Comparison of ENCODE assay signal across 8 cellular contexts in the genomic region with DNA sequence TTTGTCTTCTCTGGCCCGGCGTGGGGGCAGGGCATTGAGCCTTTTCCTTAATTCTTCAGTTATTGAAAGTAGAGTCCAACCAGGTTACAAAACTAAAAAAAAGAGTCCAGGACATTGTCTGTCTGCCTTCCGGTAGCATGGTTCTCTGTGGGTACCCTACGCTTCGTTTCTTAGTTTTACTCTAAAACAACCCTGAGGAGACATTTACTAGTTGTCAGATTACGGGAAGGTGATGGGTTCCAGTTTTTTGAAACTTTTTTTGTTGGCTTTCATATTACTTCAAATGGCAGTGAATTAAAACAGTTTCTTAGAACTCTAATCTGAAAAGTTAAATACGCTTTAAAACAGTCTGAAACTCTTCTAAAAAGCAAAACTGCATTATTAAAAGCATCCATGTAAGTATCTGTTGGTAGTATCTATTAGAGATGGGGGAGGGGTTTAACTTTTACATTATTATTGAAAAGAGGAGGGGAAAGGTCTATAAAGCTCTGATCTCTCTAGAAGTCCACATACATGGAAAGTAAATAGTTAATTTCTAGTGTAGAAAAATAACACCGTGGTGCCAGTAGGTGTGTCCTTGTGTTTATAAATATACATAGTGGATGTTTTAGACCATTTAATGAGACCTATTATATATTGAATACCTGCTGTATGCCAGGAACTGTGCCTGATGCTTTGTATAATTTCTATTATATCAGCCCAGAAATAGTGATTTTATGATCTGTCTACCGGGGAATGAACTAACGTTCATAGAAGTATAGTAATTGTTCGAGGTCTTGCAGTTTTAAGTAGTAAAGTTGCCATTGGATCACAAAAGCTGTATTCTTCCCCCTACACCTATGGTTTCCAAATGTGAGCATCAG. TPM values are rescaled to one million over a fixed set of nuclear protein-coding genes. Genes with fewer than 3 reads are reported as not detected.
A peak's percentile ranks its signal among the peaks of the same experiment; 100 is the strongest.
DNase-seq lines count a peak whose midpoint lies in the region; ATAC-seq and TF ChIP-seq lines count a peak whose summit lies in the region.

No MANE protein-coding gene starts in this region.

- ATAC-seq in GM19328 (IDR thresholded peaks at IDR 0.05; ENCODE audit: unreplicated experiment) (no peak), HG02938 (IDR thresholded peaks at IDR 0.05; ENCODE audit: unreplicated experiment) (no peak)

- H3K4me1 ChIP-seq in OCI-LY3 (ENCODE audit: low read length) (peaks cover 30% of the 10 kb centered on the region), ectodermal cell (ENCODE audit: control insufficient read depth, insufficient read depth, low read length) (peaks cover 7% of the 10 kb centered on the region)

- peak overlapping the region; percentile 77 for H3K4me2 ChIP-seq in OCI-LY3 (ENCODE audit: low read length)

- H3K27me3 ChIP-seq in OCI-LY3 (ENCODE audit: low read depth, low read length), result no peaks in the 10 kb centered on the region
- H3K27me3 ChIP-seq in ectodermal cell (ENCODE audit: control insufficient read depth, insufficient read depth, low read length, poor library complexity, severe bottlenecking), result no peaks in the 10 kb centered on the region

- H3K9me3 ChIP-seq in OCI-LY3 (ENCODE audit: insufficient read depth, low read length) (no peaks in the 10 kb centered on the region), ectodermal cell (ENCODE audit: control insufficient read depth, low read length) (no peaks in the 10 kb centered on the region)

- peak overlapping the region; percentile 93 for H3K9ac ChIP-seq in OCI-LY3 (ENCODE audit: low read length)

- peak overlapping the region; percentile 37; the same call in 1 of the 2 replicates for H2AFZ ChIP-seq in OCI-LY3 (ENCODE audit: low read depth, low read length)

- peaks cover 9% of the 10 kb centered on the region for H3K36me3 ChIP-seq in OCI-LY3 (replicated peaks; ENCODE audit: low read depth, low read length)
- no peaks in the 10 kb centered on the region for H3K36me3 ChIP-seq in ectodermal cell (ENCODE audit: control insufficient read depth, insufficient read depth, low read length)

- peaks cover 61% of the 10 kb centered on the region for H3K79me2 ChIP-seq in OCI-LY3 (ENCODE audit: low read length)

- DNase-seq in NCI-H345 (lab: John Stamatoyannopoulos, UW) (peak; percentile 11), NCI-H345 treated with DMSO at 0.1 percent for 48 hours (lab: John Stamatoyannopoulos, UW; ENCODE audit: unreplicated experiment) (no peak), myocyte (ENCODE audit: low read depth) (peak; percentile 32), T-helper 9 cell (no peak)

- WGBS in ectodermal cell, 2 experiments, result 24 to 26% methylated on average over 9 to 10 of the region's 11 CpGs

- H3K27ac ChIP-seq in OCI-LY3 (ENCODE audit: low read length) (peak overlapping the region; percentile 85), ectodermal cell (ENCODE audit: insufficient read depth, low read depth, low read length, poor library complexity, severe bottlenecking) (peak overlapping the region; percentile 97)

- peak overlapping the region; percentile 80 for H3K4me3 ChIP-seq in OCI-LY3 (ENCODE audit: low read length)
- H3K4me3 ChIP-seq in ectodermal cell (ENCODE audit: insufficient read depth, low read depth, low read length), result peak overlapping the region; percentile 93

- no peaks in the 10 kb centered on the region for H4K20me1 ChIP-seq in OCI-LY3 (ENCODE audit: insufficient read depth, low read length)

- TF ChIP-seq CTCF in OCI-LY3 (IDR thresholded peaks at IDR 0.05; ENCODE audit: low read depth, low read length), result no peak

RNA-seq across cellular contexts. Expression of a gene that starts 2.3 kb away (rescaled TPM):
- polyA plus RNA-seq in ectodermal cell (2013, experiment 1 of 4), result 9.0 TPM
- polyA plus RNA-seq in ectodermal cell (2013, experiment 2 of 4), result 10.9 TPM
- polyA plus RNA-seq in ectodermal cell (2013, experiment 3 of 4), result 6.9 TPM
- polyA plus RNA-seq in ectodermal cell (2013, experiment 4 of 4), result 8.7 TPM
- total RNA-seq in myocyte, result 4.3 and 4.7 TPM in 2 replicates
- polyA plus RNA-seq in myocyte (2012), result 4.9 TPM

RNA-seq across cellular contexts. Expression of a gene that starts 38.2 kb away (rescaled TPM):
- polyA plus RNA-seq in ectodermal cell (2013, experiment 1 of 4), result 28.0 TPM
- 28.3 TPM for polyA plus RNA-seq in ectodermal cell (2013, experiment 2 of 4)
- 24.3 TPM for polyA plus RNA-seq in ectodermal cell (2013, experiment 3 of 4)
- 32.2 TPM for polyA plus RNA-seq in ectodermal cell (2013, experiment 4 of 4)
- 44.3 and 45.2 TPM in 2 replicates for total RNA-seq in myocyte
- 20.9 TPM for polyA plus RNA-seq in myocyte (2012)

Comparison
In these comparisons a context has a peak if more than half of its experiments do, and no peak if none do; other contexts are left out.
1. DNase-seq: peak in NCI-H345 (single experiment) and myocyte (single experiment); none in NCI-H345 treated with DMSO at 0.1 percent for 48 hours (single experiment) and T-helper 9 cell (single experiment).